In the genomic region with DNA sequence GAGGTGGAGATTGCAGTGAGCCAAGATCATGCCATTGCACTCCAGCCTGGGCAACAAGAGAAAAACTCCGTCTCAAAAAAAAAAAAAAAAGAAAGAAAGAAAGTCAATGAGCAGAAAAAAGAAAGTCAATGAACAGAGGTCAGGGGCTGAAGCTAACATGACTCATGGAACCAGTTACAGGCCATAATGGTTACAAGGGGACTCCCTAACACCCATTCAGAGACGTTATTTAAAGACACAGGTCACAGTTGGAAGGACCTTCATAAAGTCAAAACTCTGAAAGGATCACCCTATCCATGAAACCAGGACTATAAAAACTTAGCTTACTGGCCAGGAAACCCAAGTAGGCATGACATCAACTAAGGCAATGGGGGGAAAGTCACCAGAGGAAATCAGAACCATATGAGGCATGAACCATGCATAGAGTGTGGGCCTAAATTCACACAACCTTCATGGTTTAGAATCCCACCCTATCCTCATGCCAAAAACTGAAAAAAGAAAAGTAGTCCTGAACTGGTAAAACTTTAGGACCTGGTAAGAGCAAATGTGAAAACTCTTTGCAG, we compare ENCODE assay signal across 29 cellular contexts. TPM values are rescaled to one million over a fixed set of nuclear protein-coding genes. Genes with fewer than 3 reads are reported as not detected.
DNase-seq lines count a peak whose midpoint lies in the region; ATAC-seq and TF ChIP-seq lines count a peak whose summit lies in the region.
"Had no signal": no experiment of that assay in that cellular context is flagged by ENCODE, and none has a peak within 500 bp of the region (broad histone marks: within the 10 kb centered on the region; RNA-seq: fewer than 3 reads in every experiment).

No MANE protein-coding gene starts in this region.

- H3K4me3 Mint-ChIP-seq in activated naive CD4-positive, alpha-beta T cell treated with anti-CD3 and anti-CD28 coated beads, Interleukin-2, amount 10 ng/mL, durations not matched to agents 7 days and 5 days: no peak overlapping the region
- H3K4me3 Mint-ChIP-seq in activated T-helper 17 cell treated with anti-CD3 and anti-CD28 coated beads, Interleukin-2, amount 50 U/mL, for 72 hours: no peak overlapping the region
- H3K4me3 Mint-ChIP-seq: effector memory CD8-positive, alpha-beta T cell; T-helper 2 cell treated with Interferon-gamma antibody and Interleukin-4, amounts not matched to agents 5 μg/mL and 100 μg/mL, for 36 hours had no signal

- H3K4me3 ChIP-seq in fibroblast of mammary gland (ENCODE audit: control insufficient read depth, low read depth, low read length): no peak overlapping the region
- H3K4me3 ChIP-seq: cardiac muscle cell, coronary artery, esophagus muscularis mucosa, lower lobe of right lung, mucosa of descending colon, sigmoid colon, SK-N-MC, stomach, upper lobe of left lung had no signal

- H3K27me3 Mint-ChIP-seq in activated naive CD4-positive, alpha-beta T cell treated with anti-CD3 and anti-CD28 coated beads, Interleukin-2, amount 10 ng/mL, durations not matched to agents 7 days and 5 days: no peaks in the 10 kb centered on the region
- H3K27me3 Mint-ChIP-seq in activated T-helper 17 cell treated with anti-CD3 and anti-CD28 coated beads, Interleukin-2, amount 50 U/mL, for 72 hours: no peaks in the 10 kb centered on the region
- H3K27me3 Mint-ChIP-seq: effector memory CD8-positive, alpha-beta T cell had no signal

- H3K9me3 Mint-ChIP-seq in activated naive CD4-positive, alpha-beta T cell treated with anti-CD3 and anti-CD28 coated beads, Interleukin-2, amount 10 ng/mL, durations not matched to agents 7 days and 5 days: no peaks in the 10 kb centered on the region
- no peaks in the 10 kb centered on the region for H3K9me3 Mint-ChIP-seq in activated T-helper 17 cell treated with anti-CD3 and anti-CD28 coated beads, Interleukin-2, amount 50 U/mL, for 72 hours
- H3K9me3 Mint-ChIP-seq: effector memory CD8-positive, alpha-beta T cell; T-helper 2 cell treated with Interferon-gamma antibody and Interleukin-4, amounts not matched to agents 5 μg/mL and 100 μg/mL, for 36 hours had no signal

- DNase-seq in activated naive CD4-positive, alpha-beta T cell treated with anti-CD3 and anti-CD28 coated beads, Interleukin-2, amount 10 ng/mL, durations not matched to agents 7 days and 5 days: no peak
- DNase-seq in activated naive CD4-positive, alpha-beta T cell treated with anti-CD3 and anti-CD28 coated beads, Interleukin-2, amount 50 U/mL, for 16 hours: no peak
- DNase-seq in fibroblast of mammary gland (ENCODE audit: low read depth) (peak; percentile 47), stromal cell of bone marrow (ENCODE audit: low read depth) (peak; percentile 32), NCI-H146 (lab: John Stamatoyannopoulos, UW) (no peak)
- DNase-seq: 8988T; activated CD4-positive, alpha-beta T cell treated with anti-CD3 and anti-CD28 coated beads for 4 hours; activated CD8-positive, alpha-beta memory T cell treated with anti-CD3 and anti-CD28 coated beads for 24 hours; activated naive CD4-positive, alpha-beta T cell treated with Interleukin-2 at 50 U/mL for 16 hours; activated T-cell treated with anti-CD3 and anti-CD28 coated beads, Interleukin-2, amount 50 U/mL, for 1 hour; AML-193; effector memory CD8-positive, alpha-beta T cell; Karpas-422; lower lobe of right lung; mucosa of descending colon; NCI-H1048; NCI-H187 treated with DMSO at 0.1 percent for 48 hours; sigmoid colon; stimulated activated CD4-positive, alpha-beta T cell treated with anti-CD3 and anti-CD28 coated beads, Interleukin-15, amount 100 ng/mL, for 24 hours; stomach had no signal

- peak; percentile 51 for ATAC-seq in HG02759 (IDR thresholded peaks at IDR 0.05; ENCODE audit: unreplicated experiment)
- no peak for ATAC-seq in activated T-helper 17 cell treated with anti-CD3 and anti-CD28 coated beads, Interleukin-2, amount 50 U/mL, for 72 hours (replicated peaks)
- ATAC-seq in GM21737 (IDR thresholded peaks at IDR 0.05; ENCODE audit: unreplicated experiment): no peak
- ATAC-seq: effector memory CD8-positive, alpha-beta T cell; lower lobe of right lung; mucosa of descending colon had no signal

- CTCF ChIA-PET in activated naive CD4-positive, alpha-beta T cell treated with anti-CD3 and anti-CD28 coated beads, Interleukin-2, amount 10 ng/mL, durations not matched to agents 7 days and 5 days (lab: Charles Lee): no interaction called here

- peak overlapping the region; percentile 15 for H3K27ac Mint-ChIP-seq in activated naive CD4-positive, alpha-beta T cell treated with anti-CD3 and anti-CD28 coated beads, Interleukin-2, amount 10 ng/mL, durations not matched to agents 7 days and 5 days
- H3K27ac Mint-ChIP-seq in activated T-helper 17 cell treated with anti-CD3 and anti-CD28 coated beads, Interleukin-2, amount 50 U/mL, for 72 hours: no peak overlapping the region
- H3K27ac Mint-ChIP-seq: effector memory CD8-positive, alpha-beta T cell; T-helper 2 cell treated with Interferon-gamma antibody and Interleukin-4, amounts not matched to agents 5 μg/mL and 100 μg/mL, for 36 hours had no signal

- no peak for TF ChIP-seq CTCF in fibroblast of mammary gland (conservative IDR thresholded peaks at IDR 0.05; ENCODE audit: control insufficient read depth, insufficient read depth, low read depth, low read length)

- peaks cover 38% of the 10 kb centered on the region for H3K36me3 Mint-ChIP-seq in activated naive CD4-positive, alpha-beta T cell treated with anti-CD3 and anti-CD28 coated beads, Interleukin-2, amount 10 ng/mL, durations not matched to agents 7 days and 5 days
- H3K36me3 Mint-ChIP-seq in activated T-helper 17 cell treated with anti-CD3 and anti-CD28 coated beads, Interleukin-2, amount 50 U/mL, for 72 hours (ENCODE audit: low read depth): peaks cover 82% of the 10 kb centered on the region

- no peaks in the 10 kb centered on the region for H3K4me1 Mint-ChIP-seq in activated naive CD4-positive, alpha-beta T cell treated with anti-CD3 and anti-CD28 coated beads, Interleukin-2, amount 10 ng/mL, durations not matched to agents 7 days and 5 days
- peaks cover 16% of the 10 kb centered on the region for H3K4me1 Mint-ChIP-seq in activated T-helper 17 cell treated with anti-CD3 and anti-CD28 coated beads, Interleukin-2, amount 50 U/mL, for 72 hours

RNA-seq across cellular contexts. Expression of gene FBXL4, which starts 18.2 kb away (rescaled TPM):
- 10 to 100 TPM; 10.6 to 12.9 TPM for total RNA-seq in activated T-helper 17 cell treated with anti-CD3 and anti-CD28 coated beads, Interleukin-2, amount 50 U/mL, for 72 hours

Comparison
In these comparisons a context has a peak if more than half of its experiments do, and no peak if none do; other contexts are left out.
1. DNase-seq: peak in fibroblast of mammary gland (single experiment) and stromal cell of bone marrow (single experiment); none in activated naive CD4-positive, alpha-beta T cell treated with anti-CD3 and anti-CD28 coated beads, Interleukin-2, amount 10 ng/mL, durations not matched to agents 7 days and 5 days (single experiment), activated naive CD4-positive, alpha-beta T cell treated with anti-CD3 and anti-CD28 coated beads, Interleukin-2, amount 50 U/mL, for 16 hours (single experiment) and NCI-H146 (single experiment).